In the genomic region with DNA sequence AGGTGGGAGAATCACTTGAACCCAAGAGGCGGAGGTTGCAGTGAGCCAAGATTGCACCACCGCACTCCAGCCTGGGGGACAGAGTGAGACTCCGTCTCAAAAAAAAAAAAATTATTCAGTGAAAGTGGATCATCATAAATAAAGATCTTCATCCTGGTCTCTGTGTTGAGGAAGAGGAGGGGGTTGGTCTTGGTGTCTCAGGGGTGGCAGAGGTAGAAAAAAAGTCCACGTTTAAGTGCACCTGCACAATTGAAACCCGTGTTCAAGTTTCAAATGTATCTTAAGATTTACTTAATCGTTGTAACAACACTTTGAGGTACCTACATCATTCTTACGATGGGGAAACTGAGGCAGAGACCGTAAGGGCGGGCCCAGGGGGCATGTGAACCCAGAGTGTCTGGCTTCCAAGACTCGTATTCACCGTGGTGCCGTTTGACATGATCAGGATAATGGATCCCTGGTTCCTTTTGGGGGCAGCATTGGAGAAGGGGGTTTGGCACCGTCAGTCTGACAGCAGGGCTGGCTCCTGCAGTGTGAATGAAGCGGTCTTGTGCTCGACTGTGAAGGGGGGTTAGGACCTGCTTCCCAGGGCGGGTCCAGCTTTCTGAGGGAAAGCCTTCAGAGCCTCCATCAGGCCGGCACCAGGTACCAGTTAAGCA, we compare ENCODE assay signal across 8 cellular contexts. TPM values are rescaled to one million over a fixed set of nuclear protein-coding genes. Genes with fewer than 3 reads are reported as not detected.
DNase-seq lines count a peak whose midpoint lies in the region; ATAC-seq and TF ChIP-seq lines count a peak whose summit lies in the region.

No MANE protein-coding gene starts in this region.

- H3K4me2 ChIP-seq in OCI-LY1 (ENCODE audit: low read length) = peak overlapping the region; percentile 86

- no peaks in the 10 kb centered on the region for H3K9me2 ChIP-seq in OCI-LY1 (ENCODE audit: low read depth, low read length)

- ATAC-seq in GM19395 (IDR thresholded peaks at IDR 0.05; ENCODE audit: unreplicated experiment) (peak; percentile 2), omental fat pad (ENCODE audit: low FRiP score) (peak; percentile 22), HG03175 (IDR thresholded peaks at IDR 0.05; ENCODE audit: unreplicated experiment) (no peak)

- H3K4me1 ChIP-seq in ACC112 (ENCODE audit: control insufficient read depth, insufficient read depth, low read length, unreplicated experiment) (peaks cover 32% of the 10 kb centered on the region), OCI-LY1 (ENCODE audit: insufficient read depth, low read length, severe bottlenecking) (peaks cover 27% of the 10 kb centered on the region)

- no peaks in the 10 kb centered on the region for H3K9me3 Mint-ChIP-seq in endothelial cell (ENCODE audit: unreplicated experiment)

- DNase-seq in endothelial cell (ENCODE audit: low spot score) (no peak), omental fat pad (ENCODE audit: low spot score) (no peak), AG20443 (ENCODE audit: low spot score) (no peak), NCI-H1436 (lab: John Stamatoyannopoulos, UW) (no peak)

- no peak for TF ChIP-seq CTCF in OCI-LY1 (IDR thresholded peaks at IDR 0.05; ENCODE audit: low read length)
- TF ChIP-seq CTCF in endothelial cell (IDR thresholded peaks at IDR 0.05; ENCODE audit: unreplicated experiment) = no peak
- no peak for TF ChIP-seq CTCF in omental fat pad (IDR thresholded peaks at IDR 0.05)

- H3K9ac ChIP-seq in OCI-LY1 (ENCODE audit: low read length) = peak overlapping the region; percentile 78

- no peak overlapping the region for H2AFZ ChIP-seq in ACC112 (ENCODE audit: low read length, unreplicated experiment)
- H2AFZ ChIP-seq in OCI-LY1 (ENCODE audit: low read length) = no peak overlapping the region

- peaks cover under 1% of the 10 kb centered on the region for H3K36me3 Mint-ChIP-seq in endothelial cell (ENCODE audit: low read depth, unreplicated experiment)

- H4K20me1 ChIP-seq in OCI-LY1 (ENCODE audit: insufficient read depth, low read length) = no peaks in the 10 kb centered on the region

- H3K4me3 Mint-ChIP-seq in endothelial cell (ENCODE audit: unreplicated experiment) = peak overlapping the region; percentile 79

- H3K4me3 ChIP-seq in ACC112 (ENCODE audit: low read depth, low read length) (peak overlapping the region; percentile 23), OCI-LY1 (ENCODE audit: low read depth, low read length, poor library complexity, severe bottlenecking) (peak overlapping the region; percentile 66)

- no peaks in the 10 kb centered on the region for H3K36me3 ChIP-seq in ACC112 (ENCODE audit: insufficient read depth, low read length)
- H3K36me3 ChIP-seq in OCI-LY1 (ENCODE audit: insufficient read depth, low read length) = peaks cover 21% of the 10 kb centered on the region

- H3K9me3 ChIP-seq in OCI-LY1 (ENCODE audit: low read length) = no peaks in the 10 kb centered on the region

- H3K4me1 Mint-ChIP-seq in endothelial cell (ENCODE audit: unreplicated experiment) = peaks cover 27% of the 10 kb centered on the region

- H3K27me3 ChIP-seq in ACC112 (ENCODE audit: insufficient read depth, low read length) (no peaks in the 10 kb centered on the region), OCI-LY1 (ENCODE audit: insufficient read depth, low read length) (no peaks in the 10 kb centered on the region)

- peak overlapping the region; percentile 87 for H3K27ac ChIP-seq in ACC112 (ENCODE audit: low read depth, low read length)
- peak overlapping the region; percentile 61 for H3K27ac ChIP-seq in OCI-LY1 (ENCODE audit: low read depth, low read length, poor library complexity, severe bottlenecking)

- peak overlapping the region; percentile 90 for H3K27ac Mint-ChIP-seq in endothelial cell (ENCODE audit: unreplicated experiment)

- H3K79me2 ChIP-seq in ACC112 (ENCODE audit: control insufficient read depth, insufficient read depth, low read length, unreplicated experiment) (peaks cover 6% of the 10 kb centered on the region), OCI-LY1 (ENCODE audit: insufficient read depth, low read length) (no peaks in the 10 kb centered on the region)

- H3F3A ChIP-seq in OCI-LY1 (ENCODE audit: insufficient read depth, low read length) = peaks cover 5% of the 10 kb centered on the region; the same call in 1 of the 2 replicates

- peaks cover 27% of the 10 kb centered on the region for H3K27me3 Mint-ChIP-seq in endothelial cell (ENCODE audit: unreplicated experiment)

RNA-seq across cellular contexts. Expression of a gene that starts 32.9 kb away (rescaled TPM):
- total RNA-seq in endothelial cell (ENCODE audit: unreplicated experiment) (85.2 TPM), omental fat pad (100 to 1,000 TPM; 437 to 878 (median 612) TPM)

RNA-seq across cellular contexts. Expression of a gene that starts 57.9 kb away (rescaled TPM):
- total RNA-seq in endothelial cell (ENCODE audit: unreplicated experiment) (153 TPM), omental fat pad (100 to 1,000 TPM in 1 of 4 donors, 10 to 100 TPM in 3; 59.7 to 113 (median 83.4) TPM)
